ENCODE assay signal across 16 cellular contexts in the genomic region with DNA sequence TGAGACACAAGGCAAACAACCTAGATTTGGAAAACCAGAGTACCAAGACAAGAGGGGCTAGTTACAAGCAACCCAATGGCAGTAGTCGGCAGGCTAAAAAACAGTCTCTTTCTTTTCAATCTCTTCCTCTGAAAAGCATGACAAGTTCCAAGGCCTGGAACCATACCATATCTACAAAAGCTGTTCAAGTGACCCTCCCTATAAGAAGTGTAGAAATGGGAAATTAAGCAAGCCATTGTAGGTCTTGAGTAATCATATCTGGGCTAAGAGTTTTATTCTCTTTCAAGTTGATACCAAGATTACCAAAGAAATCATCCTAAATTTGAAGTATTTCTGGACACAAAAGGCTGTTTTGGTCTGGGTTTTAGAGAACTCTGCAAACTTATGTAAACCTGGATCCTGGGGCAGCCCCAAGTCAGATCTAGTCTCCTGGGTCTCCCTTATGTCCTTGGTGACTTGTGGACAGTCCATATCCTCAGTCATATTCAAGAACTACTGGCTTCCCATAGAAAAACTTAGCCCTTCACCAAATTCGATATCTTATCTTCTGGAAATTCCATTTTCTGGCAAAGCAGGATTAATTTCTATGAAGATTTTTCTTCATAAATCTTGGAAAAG. TPM values are rescaled to one million over a fixed set of nuclear protein-coding genes. Genes with fewer than 3 reads are reported as not detected.
A peak's percentile ranks its signal among the peaks of the same experiment; 100 is the strongest.
DNase-seq lines count a peak whose midpoint lies in the region; ATAC-seq and TF ChIP-seq lines count a peak whose summit lies in the region.
"Had no signal": no experiment of that assay in that cellular context is flagged by ENCODE, and none has a peak within 500 bp of the region (broad histone marks: within the 10 kb centered on the region; RNA-seq: fewer than 3 reads in every experiment).

No MANE protein-coding gene starts in this region.

- H3K9me3 ChIP-seq in neural progenitor cell (ENCODE audit: low read depth) (no peaks in the 10 kb centered on the region), aorta (ENCODE audit: control insufficient read depth, low read length) (no peaks in the 10 kb centered on the region)

- no peaks in the 10 kb centered on the region for H3K79me2 ChIP-seq in neural progenitor cell (ENCODE audit: low read depth)

- no peak overlapping the region for H3K9ac ChIP-seq in neural progenitor cell

- intact Hi-C loops in Right ventricle myocardium superior (cut with DNase I), result no loop called here
- intact Hi-C loops in cardiac septum (cut with DNase I), result no loop called here
- intact Hi-C loops in aorta (cut with DNase I), result no loop called here

- H4K20me1 ChIP-seq in neural progenitor cell (ENCODE audit: low read depth), result no peaks in the 10 kb centered on the region

- H3F3A ChIP-seq in neural progenitor cell (ENCODE audit: low read depth), result no peaks in the 10 kb centered on the region

- H3K27me3 Mint-ChIP-seq in neural progenitor cell (ENCODE audit: insufficient read depth, low read depth), result no peaks in the 10 kb centered on the region

- H3K4me1 ChIP-seq in neural progenitor cell, result no peaks in the 10 kb centered on the region
- peaks cover 0 to 8% of the 10 kb centered on the region in 2 donors for H3K4me1 ChIP-seq in aorta (ENCODE audit: control insufficient read depth in 1 of 2, insufficient read depth in 2 of 2, low read length in 2 of 2)

- no peaks in the 10 kb centered on the region for H3K36me3 ChIP-seq in neural progenitor cell
- no peaks in the 10 kb centered on the region for H3K36me3 ChIP-seq in aorta (ENCODE audit: control insufficient read depth in 1 of 2, insufficient read depth in 2 of 2, low read length in 1 of 2)

- ATAC-seq in Right ventricle myocardium superior (ENCODE audit: poor library complexity), result peak; percentile 50
- ATAC-seq in aorta (ENCODE audit: low FRiP score), result peak; percentile 55

- no peaks in the 10 kb centered on the region for H3K4me1 Mint-ChIP-seq in neural progenitor cell
- H3K4me1 Mint-ChIP-seq: CD14-positive monocyte had no signal

- H3K27me3 ChIP-seq in neural progenitor cell (no peaks in the 10 kb centered on the region), aorta (ENCODE audit: control insufficient read depth in 1 of 2, insufficient read depth in 2 of 2, low read length in 1 of 2) (no peaks in the 10 kb centered on the region)

- no peak overlapping the region for H3K4me3 ChIP-seq in fibroblast of mammary gland (ENCODE audit: control insufficient read depth, low read depth, low read length)
- no peak overlapping the region for H3K4me3 ChIP-seq in neural progenitor cell
- H3K4me3 ChIP-seq in aorta (ENCODE audit: low read length in 2 of 2), result no peak overlapping the region

- no peaks in the 10 kb centered on the region for H3K36me3 Mint-ChIP-seq in neural progenitor cell
- H3K36me3 Mint-ChIP-seq: CD14-positive monocyte had no signal

- DNase-seq in Right ventricle myocardium superior, result no peak
- no peak for DNase-seq in cardiac septum (ENCODE audit: low spot score)
- DNase-seq in fibroblast of mammary gland (ENCODE audit: low read depth), result peak; percentile 51
- DNase-seq in neural progenitor cell (ENCODE audit: low spot score), result no peak
- no peak for DNase-seq in aorta
- DNase-seq in globus pallidus (ENCODE audit: low spot score), result no peak
- DNase-seq in activated naive CD4-positive, alpha-beta T cell treated with anti-CD3 and anti-CD28 coated beads, Interleukin-2, amount 50 U/mL, for 16 hours, result no peak
- DNase-seq in KG1 (lab: John Stamatoyannopoulos, UW), result no peak
- DNase-seq: COR-L47, DMS153, EL, MM.1S, NCI-H1417 treated with DMSO at 0.1 percent for 48 hours, NCI-H2029, NCI-H510A had no signal

- 41 to 54% methylated on average over 2 of the region's 2 CpGs for WGBS in aorta, 2 donors

- TF ChIP-seq CTCF in fibroblast of mammary gland (conservative IDR thresholded peaks at IDR 0.05; ENCODE audit: control insufficient read depth, insufficient read depth, low read depth, low read length), result no peak
- TF ChIP-seq CTCF in neural progenitor cell (IDR thresholded peaks at IDR 0.05), result no peak

- H3K27ac ChIP-seq in neural progenitor cell (no peak overlapping the region), aorta (ENCODE audit: low read depth in 1 of 2, low read length in 2 of 2) (peak overlapping the region; percentile 67 to 76)

- no peak overlapping the region for H3K4me3 Mint-ChIP-seq in neural progenitor cell
- H3K4me3 Mint-ChIP-seq: CD14-positive monocyte had no signal

- H3K27ac Mint-ChIP-seq in neural progenitor cell, result no peak overlapping the region
- H3K27ac Mint-ChIP-seq: CD14-positive monocyte had no signal

- peak overlapping the region; percentile 34 for H2AFZ ChIP-seq in neural progenitor cell (replicated peaks)

- H3K9me3 Mint-ChIP-seq in neural progenitor cell, result no peaks in the 10 kb centered on the region

- no peak overlapping the region for H3K4me2 ChIP-seq in neural progenitor cell

RNA-seq across cellular contexts. Expression of a gene that starts 24.7 kb away (rescaled TPM):
- total RNA-seq in Right ventricle myocardium superior (1.2 TPM), cardiac septum (1.2 TPM), neural progenitor cell (ENCODE audit: low replicate concordance) (not detected in 2 replicates), aorta (1 to 10 TPM; 2.8 to 3.7 TPM)
- polyA plus RNA-seq in aorta, result 10 to 100 TPM in 1 of 2 donors, 1 to 10 TPM in 1; 9.0 to 13.5 TPM
- polyA plus RNA-seq: CD14-positive monocyte had no signal
